22 cellular contexts compared by ENCODE assay signal in genomic region chr2:8550932-8551621, GRCh38.
DNase-seq lines count a peak whose midpoint lies in the region; ATAC-seq and TF ChIP-seq lines count a peak whose summit lies in the region.
"Had no signal": no experiment of that assay in that cellular context is flagged by ENCODE, and none has a peak within 500 bp of the region (broad histone marks: within the 10 kb centered on the region; RNA-seq: fewer than 3 reads in every experiment).

No MANE protein-coding gene starts in this region.

- no peaks in the 10 kb centered on the region for H3K4me1 ChIP-seq in RWPE2 (ENCODE audit: insufficient read depth, poor library complexity, severe bottlenecking)
- H3K4me1 ChIP-seq: BE2C, esophagus squamous epithelium, gastroesophageal sphincter had no signal

- H3K27ac Mint-ChIP-seq in memory B cell: peak overlapping the region; percentile 6

- H3K4me3 ChIP-seq in RWPE2 (ENCODE audit: severe bottlenecking): no peak overlapping the region
- H3K4me3 ChIP-seq: esophagus squamous epithelium, gastroesophageal sphincter had no signal

- no peak for TF ChIP-seq CTCF in RWPE2 (IDR thresholded peaks at IDR 0.05; ENCODE audit: poor library complexity, severe bottlenecking)

- no peaks in the 10 kb centered on the region for H3K36me3 Mint-ChIP-seq in memory B cell

- H3K36me3 ChIP-seq in RWPE2 (ENCODE audit: low read depth): no peaks in the 10 kb centered on the region
- H3K36me3 ChIP-seq: BE2C, esophagus squamous epithelium, gastroesophageal sphincter had no signal

- no peaks in the 10 kb centered on the region for H3K9me3 Mint-ChIP-seq in memory B cell

- H3K9me3 ChIP-seq in RWPE2 (ENCODE audit: severe bottlenecking): no peaks in the 10 kb centered on the region
- H3K9me3 ChIP-seq: BE2C, esophagus squamous epithelium, gastroesophageal sphincter had no signal

- ATAC-seq in RWPE2 (ENCODE audit: low read depth): no peak
- no peak for ATAC-seq in memory B cell (ENCODE audit: low read depth)
- no peak for ATAC-seq in HG03135 (IDR thresholded peaks at IDR 0.05; ENCODE audit: unreplicated experiment)
- no peak for ATAC-seq in GM21423 (IDR thresholded peaks at IDR 0.05; ENCODE audit: unreplicated experiment)
- ATAC-seq: gastroesophageal sphincter had no signal

- peak; percentile 47 for DNase-seq in activated CD8-positive, alpha-beta memory T cell treated with anti-CD3 and anti-CD28 coated beads, Interleukin-2, amount 50 U/mL, for 48 hours
- DNase-seq in activated CD8-positive, alpha-beta memory T cell treated with anti-CD3 and anti-CD28 coated beads, Interleukin-2, amount 50 U/mL, for 4 hours: no peak
- DNase-seq in RWPE2 (ENCODE audit: low spot score): peak; percentile 18
- no peak for DNase-seq in memory B cell (ENCODE audit: low spot score in 2 of 2)
- peak; percentile 22 for DNase-seq in stimulated activated CD8-positive, alpha-beta memory T cell treated with anti-CD3 and anti-CD28 coated beads, Interleukin-4, amount 100 ng/mL, for 48 hours
- no peak for DNase-seq in SIG-M5 treated with dmso at 0.1 percent for 504 hours (lab: John Stamatoyannopoulos, UW; ENCODE audit: unreplicated experiment)
- DNase-seq: activated CD4-positive, alpha-beta T cell treated with anti-CD3 and anti-CD28 coated beads for 1 hour; BE2C; central memory CD4-positive, alpha-beta T cell; effector memory CD4-positive, alpha-beta T cell; esophagus squamous epithelium; naive B cell; NCI-H1105; NCI-H2081; NCI-H510A treated with DMSO at 0.1 percent for 48 hours; NK-92 treated with Interleukin-12 subunit alpha and Interleukin-12 subunit beta, amount 100 ng/mL, for 24 hours; stimulated activated CD4-positive, alpha-beta T cell treated with anti-CD3 and anti-CD28 coated beads, Interleukin-4, amount 100 ng/mL, for 1 hour; SW 1271 had no signal

- H3K27me3 ChIP-seq in RWPE2 (ENCODE audit: insufficient read depth, poor library complexity, severe bottlenecking): no peaks in the 10 kb centered on the region
- H3K27me3 ChIP-seq: BE2C, esophagus squamous epithelium, gastroesophageal sphincter had no signal

- H3K4me3 Mint-ChIP-seq in memory B cell: no peak overlapping the region

- H3K4me1 Mint-ChIP-seq in memory B cell: peaks cover 17% of the 10 kb centered on the region

- peaks cover 15% of the 10 kb centered on the region for H3K27me3 Mint-ChIP-seq in memory B cell

- no peak overlapping the region for H3K27ac ChIP-seq in RWPE2 (ENCODE audit: poor library complexity, severe bottlenecking)
- H3K27ac ChIP-seq: esophagus squamous epithelium, gastroesophageal sphincter, RWPE1 had no signal

Comparison
In these comparisons a context has a peak if more than half of its experiments do, and no peak if none do; other contexts are left out.
1. DNase-seq: peak in activated CD8-positive, alpha-beta memory T cell treated with anti-CD3 and anti-CD28 coated beads, Interleukin-2, amount 50 U/mL, for 48 hours (single experiment), RWPE2 (single experiment) and stimulated activated CD8-positive, alpha-beta memory T cell treated with anti-CD3 and anti-CD28 coated beads, Interleukin-4, amount 100 ng/mL, for 48 hours (single experiment); none in activated CD8-positive, alpha-beta memory T cell treated with anti-CD3 and anti-CD28 coated beads, Interleukin-2, amount 50 U/mL, for 4 hours (single experiment), memory B cell (0 of 2) and SIG-M5 treated with dmso at 0.1 percent for 504 hours (single experiment).